Comparison of ENCODE assay signal across 1 cellular context in genomic region chr5:169222934-169223594, GRCh38.
TF ChIP-seq lines count a peak whose summit lies in the region.

No MANE protein-coding gene starts in this region.

TF ChIP-seq in SK-N-SH, 30 proteins besides CTCF, POLR2A, EP300 and RAD21 (continued from another document):
- TF ChIP-seq IRF3 (IDR thresholded peaks at IDR 0.05; ENCODE audit: low read depth, low read length), result no peak
